ENCODE assay signal across 8 cellular contexts in the genomic region with DNA sequence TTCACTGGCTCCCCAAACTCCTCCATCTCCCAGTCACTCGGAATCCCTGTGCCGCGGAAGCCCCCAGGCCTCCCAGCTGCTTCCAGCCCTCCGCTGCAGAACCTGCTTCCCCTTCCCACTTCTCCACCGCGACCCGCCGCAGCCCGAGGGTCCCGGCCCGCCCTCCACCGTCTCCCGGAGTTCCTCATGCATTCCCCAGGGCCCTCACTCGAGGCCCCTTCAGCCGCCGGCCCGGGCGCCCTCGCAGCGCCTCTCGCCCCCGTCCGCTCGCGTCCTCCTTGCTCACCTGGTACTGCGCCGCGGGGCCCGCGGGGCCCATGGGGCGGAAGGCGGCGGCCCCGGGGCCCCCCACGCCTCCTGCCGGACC. TPM values are rescaled to one million over a fixed set of nuclear protein-coding genes. Genes with fewer than 3 reads are reported as not detected.
DNase-seq lines count a peak whose midpoint lies in the region; ATAC-seq and TF ChIP-seq lines count a peak whose summit lies in the region.

No MANE protein-coding gene starts in this region.

- no peaks in the 10 kb centered on the region for H3K9me3 ChIP-seq in OCI-LY1 (ENCODE audit: low read length)
- no peaks in the 10 kb centered on the region for H3K9me3 ChIP-seq in effector memory CD4-positive, alpha-beta T cell (ENCODE audit: control insufficient read depth, low read length)

- no peaks in the 10 kb centered on the region for H4K20me1 ChIP-seq in OCI-LY1 (ENCODE audit: insufficient read depth, low read length)

- H3K27me3 ChIP-seq in OCI-LY1 (ENCODE audit: insufficient read depth, low read length), result no peaks in the 10 kb centered on the region
- no peaks in the 10 kb centered on the region for H3K27me3 ChIP-seq in effector memory CD4-positive, alpha-beta T cell (replicated peaks; ENCODE audit: control insufficient read depth, insufficient read depth, low read length, poor library complexity, severe bottlenecking)

- DNase-seq in NCI-H524 (lab: John Stamatoyannopoulos, UW) (peak; percentile 35 to 61), NCI-H524 treated with DMSO at 0.1 percent for 48 hours (lab: John Stamatoyannopoulos, UW) (no peak), HFFc6 (no peak), inferior parietal cortex (ENCODE audit: extremely low spot score) (no peak), GM03348 (ENCODE audit: low spot score) (no peak)
- no peak for DNase-seq in effector memory CD4-positive, alpha-beta T cell
- peak; percentile 62 for DNase-seq in natural killer cell treated with Interleukin-12 subunit alpha and Interleukin-12 subunit beta and Interleukin-15 and Interleukin-18, amount 100 ng/mL, for 72 hours (ENCODE audit: low spot score)

- H3K36me3 Mint-ChIP-seq in HFFc6 (ENCODE audit: low read depth), result no peaks in the 10 kb centered on the region
- no peaks in the 10 kb centered on the region for H3K36me3 Mint-ChIP-seq in natural killer cell treated with Interleukin-12 subunit alpha and Interleukin-12 subunit beta and Interleukin-15 and Interleukin-18, amount 100 ng/mL, for 72 hours

- H3F3A ChIP-seq in OCI-LY1 (ENCODE audit: insufficient read depth, low read length), result 0 out of 2 replicates have a peak, but pooled peaks cover 6% of the 10 kb centered on the region

- H3K9ac ChIP-seq in OCI-LY1 (ENCODE audit: low read length), result peak overlapping the region; percentile 89

- H3K4me1 Mint-ChIP-seq in HFFc6 (ENCODE audit: low read depth), result peaks cover 36% of the 10 kb centered on the region
- H3K4me1 Mint-ChIP-seq in natural killer cell treated with Interleukin-12 subunit alpha and Interleukin-12 subunit beta and Interleukin-15 and Interleukin-18, amount 100 ng/mL, for 72 hours (ENCODE audit: low read depth in 2 of 2), result peaks cover 25 to 29% of the 10 kb centered on the region in 2 donors

- peak overlapping the region; percentile 92 for H3K27ac Mint-ChIP-seq in HFFc6
- H3K27ac Mint-ChIP-seq in natural killer cell treated with Interleukin-12 subunit alpha and Interleukin-12 subunit beta and Interleukin-15 and Interleukin-18, amount 100 ng/mL, for 72 hours, result peak overlapping the region; percentile 81 to 87

- H3K79me2 ChIP-seq in OCI-LY1 (ENCODE audit: insufficient read depth, low read length), result peaks cover 36% of the 10 kb centered on the region

- peak overlapping the region; percentile 95 for H3K4me3 ChIP-seq in OCI-LY1 (ENCODE audit: low read depth, low read length, poor library complexity, severe bottlenecking)
- peak overlapping the region; percentile 87 for H3K4me3 ChIP-seq in effector memory CD4-positive, alpha-beta T cell (ENCODE audit: insufficient read depth, low read depth, low read length, poor library complexity, severe bottlenecking)

- H3K9me2 ChIP-seq in OCI-LY1 (ENCODE audit: low read depth, low read length), result no peaks in the 10 kb centered on the region

- peak overlapping the region; percentile 83 for H3K4me2 ChIP-seq in OCI-LY1 (ENCODE audit: low read length)

- H3K27ac ChIP-seq in OCI-LY1 (ENCODE audit: low read depth, low read length, poor library complexity, severe bottlenecking), result peak overlapping the region; percentile 44
- peak overlapping the region; percentile 92 for H3K27ac ChIP-seq in effector memory CD4-positive, alpha-beta T cell (ENCODE audit: insufficient read depth, low read length, poor library complexity, severe bottlenecking)

- H3K9me3 Mint-ChIP-seq in HFFc6, result no peaks in the 10 kb centered on the region
- no peaks in the 10 kb centered on the region for H3K9me3 Mint-ChIP-seq in natural killer cell treated with Interleukin-12 subunit alpha and Interleukin-12 subunit beta and Interleukin-15 and Interleukin-18, amount 100 ng/mL, for 72 hours

- peak in 1 of 2 donors; percentile 45 for ATAC-seq in natural killer cell treated with Interleukin-12 subunit alpha and Interleukin-12 subunit beta and Interleukin-15 and Interleukin-18, amount 100 ng/mL, for 72 hours

- H2AFZ ChIP-seq in OCI-LY1 (ENCODE audit: low read length), result no peak overlapping the region

- H3K36me3 ChIP-seq in OCI-LY1 (ENCODE audit: insufficient read depth, low read length), result peaks cover 8% of the 10 kb centered on the region; the same call in 1 of the 2 replicates
- H3K36me3 ChIP-seq in effector memory CD4-positive, alpha-beta T cell (ENCODE audit: control insufficient read depth, insufficient read depth, low read length), result peaks cover 3% of the 10 kb centered on the region

- H3K27me3 Mint-ChIP-seq in HFFc6 (ENCODE audit: insufficient read depth), result no peaks in the 10 kb centered on the region; the same call in 1 of the 2 replicates
- no peaks in the 10 kb centered on the region for H3K27me3 Mint-ChIP-seq in natural killer cell treated with Interleukin-12 subunit alpha and Interleukin-12 subunit beta and Interleukin-15 and Interleukin-18, amount 100 ng/mL, for 72 hours

- TF ChIP-seq CTCF in HFFc6 (IDR thresholded peaks at IDR 0.05), result no peak
- no peak for TF ChIP-seq CTCF in OCI-LY1 (IDR thresholded peaks at IDR 0.05; ENCODE audit: low read length)

- peaks cover 49% of the 10 kb centered on the region for H3K4me1 ChIP-seq in OCI-LY1 (ENCODE audit: insufficient read depth, low read length, severe bottlenecking)
- peaks cover 24% of the 10 kb centered on the region for H3K4me1 ChIP-seq in effector memory CD4-positive, alpha-beta T cell (ENCODE audit: control insufficient read depth, insufficient read depth, low read length, poor library complexity, severe bottlenecking)

- H3K4me3 Mint-ChIP-seq in HFFc6, result peak overlapping the region; percentile 98
- peak overlapping the region; percentile 96 for H3K4me3 Mint-ChIP-seq in natural killer cell treated with Interleukin-12 subunit alpha and Interleukin-12 subunit beta and Interleukin-15 and Interleukin-18, amount 100 ng/mL, for 72 hours

RNA-seq across cellular contexts. Expression of gene SMARCD2, which starts 0.3 kb away (rescaled TPM):
- 10 to 100 TPM; 45.9 to 53.5 (median 48.7) TPM for total RNA-seq in HFFc6 (2021; fragmentation: NEBNext Ultra II Directional; extraction: Animal tissue kit (Norgen Biotek cat#: 25700))
- 100 to 1,000 TPM; 102 to 136 TPM for total RNA-seq in natural killer cell treated with Interleukin-12 subunit alpha and Interleukin-12 subunit beta and Interleukin-15 and Interleukin-18, amount 100 ng/mL, for 72 hours

RNA-seq across cellular contexts. Expression of gene FTSJ3, which starts 14.7 kb away (rescaled TPM):
- total RNA-seq in HFFc6 (2021; fragmentation: NEBNext Ultra II Directional; extraction: Animal tissue kit (Norgen Biotek cat#: 25700)), result 10 to 100 TPM; 43.2 to 55.1 (median 47.5) TPM
- 100 to 1,000 TPM in 1 of 2 donors, 10 to 100 TPM in 1; 74.2 to 116 TPM for total RNA-seq in natural killer cell treated with Interleukin-12 subunit alpha and Interleukin-12 subunit beta and Interleukin-15 and Interleukin-18, amount 100 ng/mL, for 72 hours

RNA-seq across cellular contexts. Expression of gene PSMC5, which starts 14.9 kb away (rescaled TPM):
- total RNA-seq in HFFc6 (2021; fragmentation: NEBNext Ultra II Directional; extraction: Animal tissue kit (Norgen Biotek cat#: 25700)), result 100 to 1,000 TPM; 156 to 206 (median 179) TPM
- total RNA-seq in natural killer cell treated with Interleukin-12 subunit alpha and Interleukin-12 subunit beta and Interleukin-15 and Interleukin-18, amount 100 ng/mL, for 72 hours, result 100 to 1,000 TPM; 163 to 202 TPM

RNA-seq across cellular contexts. Expression of gene CSH2, which starts 31.3 kb away (rescaled TPM):
- not detected for total RNA-seq in HFFc6 (2021; fragmentation: NEBNext Ultra II Directional; extraction: Animal tissue kit (Norgen Biotek cat#: 25700))
- not detected for total RNA-seq in natural killer cell treated with Interleukin-12 subunit alpha and Interleukin-12 subunit beta and Interleukin-15 and Interleukin-18, amount 100 ng/mL, for 72 hours

RNA-seq across cellular contexts. Expression of gene GH2, which starts 39.6 kb away (rescaled TPM):
- total RNA-seq in HFFc6 (2021; fragmentation: NEBNext Ultra II Directional; extraction: Animal tissue kit (Norgen Biotek cat#: 25700)), result not detected
- total RNA-seq in natural killer cell treated with Interleukin-12 subunit alpha and Interleukin-12 subunit beta and Interleukin-15 and Interleukin-18, amount 100 ng/mL, for 72 hours, result not detected

Comparison
In these comparisons a context has a peak if more than half of its experiments do, and no peak if none do; other contexts are left out.
1. DNase-seq: peak in NCI-H524 (2 of 2) and natural killer cell treated with Interleukin-12 subunit alpha and Interleukin-12 subunit beta and Interleukin-15 and Interleukin-18, amount 100 ng/mL, for 72 hours (single experiment); none in NCI-H524 treated with DMSO at 0.1 percent for 48 hours (single experiment), HFFc6 (single experiment), effector memory CD4-positive, alpha-beta T cell (0 of 3), inferior parietal cortex (single experiment) and GM03348 (single experiment).